Comparison of ENCODE assay signal across 12 cellular contexts in genomic region chr10:78952686-78953085, GRCh38.
DNase-seq lines count a peak whose midpoint lies in the region; ATAC-seq and TF ChIP-seq lines count a peak whose summit lies in the region.
"Had no signal": no experiment of that assay in that cellular context is flagged by ENCODE, and none has a peak within 500 bp of the region (broad histone marks: within the 10 kb centered on the region; RNA-seq: fewer than 3 reads in every experiment).

No MANE protein-coding gene starts in this region.

- intact Hi-C loops in Right ventricle myocardium superior (cut with DNase I): no loop called here

- no peaks in the 10 kb centered on the region for H3K36me3 ChIP-seq in suprapubic skin
- H3K36me3 ChIP-seq: right lobe of liver had no signal

- WGBS in suprapubic skin: 52% methylated on average over 5 of the region's 6 CpGs

- peaks cover 46% of the 10 kb centered on the region for H3K4me1 ChIP-seq in suprapubic skin
- H3K4me1 ChIP-seq: right lobe of liver had no signal

- DNase-seq in T1000 (lab: John Stamatoyannopoulos, UW) (peak; percentile 71), Right ventricle myocardium superior (peak; percentile 69), suprapubic skin (ENCODE audit: low spot score in 2 of 2) (no peak), NCI-H146 treated with DMSO at 0.1 percent for 48 hours (lab: John Stamatoyannopoulos, UW; ENCODE audit: unreplicated experiment) (no peak), NCI-H2081 treated with DMSO at 0.1 percent for 48 hours (lab: John Stamatoyannopoulos, UW) (no peak)
- DNase-seq in activated effector memory CD4-positive, alpha-beta T cell treated with anti-CD3 and anti-CD28 coated beads, Interleukin-2, amount 50 U/mL, for 16 hours: no peak
- DNase-seq: mesendoderm, NCI-H2107, right lobe of liver had no signal

- H3K27ac ChIP-seq in suprapubic skin: peak overlapping the region; percentile 72
- H3K27ac ChIP-seq: right lobe of liver had no signal

- TF ChIP-seq CTCF in suprapubic skin (IDR thresholded peaks at IDR 0.05): no peak

- no peaks in the 10 kb centered on the region for H3K27me3 ChIP-seq in suprapubic skin
- H3K27me3 ChIP-seq: right lobe of liver had no signal

- H3K4me3 ChIP-seq in suprapubic skin: no peak overlapping the region
- H3K4me3 ChIP-seq: right lobe of liver had no signal

- ATAC-seq in GM19397 (IDR thresholded peaks at IDR 0.05; ENCODE audit: unreplicated experiment) (peak; percentile 11), Right ventricle myocardium superior (ENCODE audit: poor library complexity) (peak; percentile 60), HG02798 (IDR thresholded peaks at IDR 0.05; ENCODE audit: poor library complexity, unreplicated experiment) (no peak)
- ATAC-seq: WTC11 had no signal

- TF ChIP-seq EP300 in suprapubic skin (IDR thresholded peaks at IDR 0.05): no peak

- no peak for TF ChIP-seq POLR2A in suprapubic skin (IDR thresholded peaks at IDR 0.05)

- H3K9me3 ChIP-seq in suprapubic skin: no peaks in the 10 kb centered on the region
- H3K9me3 ChIP-seq: right lobe of liver had no signal

Comparison
In these comparisons a context has a peak if more than half of its experiments do, and no peak if none do; other contexts are left out.
1. DNase-seq: peak in T1000 (single experiment) and Right ventricle myocardium superior (single experiment); none in suprapubic skin (0 of 2), activated effector memory CD4-positive, alpha-beta T cell treated with anti-CD3 and anti-CD28 coated beads, Interleukin-2, amount 50 U/mL, for 16 hours (single experiment), NCI-H146 treated with DMSO at 0.1 percent for 48 hours (single experiment) and NCI-H2081 treated with DMSO at 0.1 percent for 48 hours (single experiment).